In genomic region chr4:169689681-169690080, GRCh38 we compare ENCODE assay signal across 3 cellular contexts.
TF ChIP-seq lines count a peak whose summit lies in the region.

No MANE protein-coding gene starts in this region.

TF ChIP-seq in GM12891, 5 proteins besides CTCF, POLR2A, EP300 and RAD21 (continued from another document):
- TF ChIP-seq SPI1 (IDR thresholded peaks at IDR 0.05; ENCODE audit: low read depth, low read length): no peak

TF ChIP-seq in IMR-90, 13 proteins besides CTCF, POLR2A, EP300 and RAD21 (continued from another document):
- TF ChIP-seq ELK1 (IDR thresholded peaks at IDR 0.05; ENCODE audit: borderline replicate concordance, low read depth, low read length): no peak

TF ChIP-seq in GM12878, 131 proteins besides CTCF, POLR2A, EP300 and RAD21:
- TF ChIP-seq HSF1 (IDR thresholded peaks at IDR 0.05; ENCODE audit: low read depth, low read length) (no peak), BCLAF1 (IDR thresholded peaks at IDR 0.05) (no peak)
